In genomic region chr3:49454457-49454856, GRCh38 we compare ENCODE assay signal across 10 cellular contexts. TPM values are rescaled to one million over a fixed set of nuclear protein-coding genes. Genes with fewer than 3 reads are reported as not detected.
A peak's percentile ranks its signal among the peaks of the same experiment; 100 is the strongest.
DNase-seq lines count a peak whose midpoint lies in the region; ATAC-seq, FAIRE-seq and TF ChIP-seq lines count a peak whose summit lies in the region.
"Had no signal": no experiment of that assay in that cellular context is flagged by ENCODE, and none has a peak within 500 bp of the region (broad histone marks: within the 10 kb centered on the region; RNA-seq: fewer than 3 reads in every experiment).

No MANE protein-coding gene starts in this region.

- TF ChIP-seq POLR2A in body of pancreas (IDR thresholded peaks at IDR 0.05): no peak

- no peak overlapping the region for H2AK5ac ChIP-seq in mesendoderm (ENCODE audit: low read length)

- no peak overlapping the region for H3K23ac ChIP-seq in mesendoderm (ENCODE audit: low read length)

- DNase-seq in D721Med (ENCODE audit: insufficient read length, low spot score) (no peak), body of pancreas (peak; percentile 71 to 87 (median 82)), mesendoderm (peak; percentile 91), NCI-H446 treated with DMSO at 0.1 percent for 48 hours (lab: John Stamatoyannopoulos, UW) (no peak), KBM-7 (no peak)
- DNase-seq in stimulated activated naive CD4-positive, alpha-beta T cell treated with Interleukin-2 at 50 U/mL for 16 hours (lab: John Stamatoyannopoulos, UW): no peak
- DNase-seq: natural killer cell had no signal

- H3K27me3 ChIP-seq in body of pancreas (no peaks in the 10 kb centered on the region), mesendoderm (ENCODE audit: insufficient read depth, low read length, poor library complexity) (no peaks in the 10 kb centered on the region)
- H3K27me3 ChIP-seq: suprapubic skin had no signal

- no peak overlapping the region for H3K9ac ChIP-seq in mesendoderm (ENCODE audit: low read length)

- no peak overlapping the region for H2BK5ac ChIP-seq in mesendoderm (ENCODE audit: low read length)

- H3K56ac ChIP-seq in mesendoderm (ENCODE audit: low read length): no peak overlapping the region

- H2BK120ac ChIP-seq in mesendoderm (ENCODE audit: low read depth, low read length): no peak overlapping the region

- TF ChIP-seq RAD21 in Ishikawa (IDR thresholded peaks at IDR 0.05; ENCODE audit: low read depth): peak; percentile 79

- TF ChIP-seq CTCF in D721Med (IDR thresholded peaks at IDR 0.05; ENCODE audit: insufficient read depth, missing control alignments): peak; percentile 16
- peak; percentile 29 to 79 (median 57) for TF ChIP-seq CTCF in body of pancreas (IDR thresholded peaks at IDR 0.05)

- H2BK15ac ChIP-seq in mesendoderm (replicated peaks; ENCODE audit: low read depth): no peak overlapping the region

- H3K18ac ChIP-seq in mesendoderm (ENCODE audit: low read length): no peak overlapping the region

- in situ Hi-C loops in KBM-7 (cut with MboI; ENCODE audit: low pct_unique_long_range_greater_than_20kb, low sequenced_read_pairs): no loop called here

- no peak overlapping the region for H3K4ac ChIP-seq in mesendoderm (ENCODE audit: low read depth, low read length)

- no peak overlapping the region for H4K8ac ChIP-seq in mesendoderm (ENCODE audit: low read depth, low read length)

- H3K4me1 ChIP-seq in body of pancreas: peaks cover 52% of the 10 kb centered on the region
- peaks cover 7% of the 10 kb centered on the region for H3K4me1 ChIP-seq in mesendoderm (ENCODE audit: control insufficient read depth, low read depth, low read length)
- H3K4me1 ChIP-seq: suprapubic skin had no signal

- no peak overlapping the region for H4K5ac ChIP-seq in mesendoderm (ENCODE audit: low read length)

- H3K79me2 ChIP-seq in mesendoderm (ENCODE audit: control insufficient read depth, insufficient read depth, low read length): no peaks in the 10 kb centered on the region

- H3K36me3 ChIP-seq in body of pancreas (replicated peaks in 1 of 2; ENCODE audit: insufficient read depth in 1 of 2, low read depth in 2 of 2) (no peaks in the 10 kb centered on the region), mesendoderm (ENCODE audit: control insufficient read depth, insufficient read depth, low read length) (no peaks in the 10 kb centered on the region)
- H3K36me3 ChIP-seq: suprapubic skin had no signal

- intact Hi-C loops in body of pancreas (cut with DNase I): no loop called here

- ATAC-seq in body of pancreas (peak; percentile 58), HG03378 (IDR thresholded peaks at IDR 0.05; ENCODE audit: unreplicated experiment) (no peak)
- ATAC-seq: natural killer cell had no signal

- no peaks in the 10 kb centered on the region for H3K9me3 ChIP-seq in body of pancreas
- H3K9me3 ChIP-seq: suprapubic skin had no signal

- H3K4me3 ChIP-seq in body of pancreas (no peak overlapping the region), mesendoderm (ENCODE audit: low read length) (no peak overlapping the region)
- H3K4me3 ChIP-seq: suprapubic skin had no signal

- TF ChIP-seq EP300 in Ishikawa (IDR thresholded peaks at IDR 0.05; ENCODE audit: borderline replicate concordance): no peak

- no peak for FAIRE-seq in D721Med (lab: Jason Lieb, UNC)

- H3K79me1 ChIP-seq in mesendoderm (ENCODE audit: low read length): no peaks in the 10 kb centered on the region

- peak overlapping the region in 3 of 4 donors; percentile 50 to 76 (median 55) for H3K27ac ChIP-seq in body of pancreas
- H3K27ac ChIP-seq in mesendoderm (ENCODE audit: low read depth, low read length): no peak overlapping the region
- H3K27ac ChIP-seq: suprapubic skin had no signal

- H3K4me2 ChIP-seq in mesendoderm (ENCODE audit: low read length): no peak overlapping the region

- WGBS in body of pancreas, 2 donors: 26 to 36% methylated on average over 2 of the region's 2 CpGs
- no CpG with 5 or more reads among the region's 2 CpGs for WGBS in mesendoderm (ENCODE audit: extremely low coverage, insufficient coverage, low lambda C conversion rate)

TF ChIP-seq in Ishikawa, 13 proteins besides CTCF, POLR2A, EP300 and RAD21:
- no peak for TF ChIP-seq YY1 (IDR thresholded peaks at IDR 0.05; ENCODE audit: low read depth)
- TF ChIP-seq CEBPB (IDR thresholded peaks at IDR 0.05): no peak
- no peak for TF ChIP-seq NFIC (IDR thresholded peaks at IDR 0.05)
- TF ChIP-seq TAF1 (IDR thresholded peaks at IDR 0.05; ENCODE audit: low read depth): no peak
- TF ChIP-seq TEAD4 (IDR thresholded peaks at IDR 0.05): no peak
- no peak for TF ChIP-seq REST (IDR thresholded peaks at IDR 0.05; ENCODE audit: low read depth)
- TF ChIP-seq FOXM1 (IDR thresholded peaks at IDR 0.05; ENCODE audit: borderline replicate concordance, low read depth): no peak
- no peak for TF ChIP-seq MAX (IDR thresholded peaks at IDR 0.05)
- TF ChIP-seq EGR1 (IDR thresholded peaks at IDR 0.05): no peak

RNA-seq across cellular contexts. Expression of gene DAG1, which starts 15.6 kb away (rescaled TPM):
- 10 to 100 TPM; 46.8 to 57.9 TPM for total RNA-seq in body of pancreas
- 69.5 TPM for polyA plus RNA-seq in mesendoderm (2013, experiment 1 of 2)
- polyA plus RNA-seq in mesendoderm (2013, experiment 2 of 2): 70.3 TPM

RNA-seq across cellular contexts. Expression of gene NICN1, which starts 25.3 kb away (rescaled TPM):
- 1 to 10 TPM; 1.6 to 5.4 TPM for total RNA-seq in body of pancreas
- 3.0 TPM for polyA plus RNA-seq in mesendoderm (2013, experiment 1 of 2)
- 3.6 TPM for polyA plus RNA-seq in mesendoderm (2013, experiment 2 of 2)

RNA-seq across cellular contexts. Expression of gene AMT, which starts 32.2 kb away (rescaled TPM):
- total RNA-seq in body of pancreas: 10 to 100 TPM; 10.9 to 27.7 TPM
- polyA plus RNA-seq in mesendoderm (2013, experiment 1 of 2): 20.4 TPM
- polyA plus RNA-seq in mesendoderm (2013, experiment 2 of 2): 20.5 TPM

RNA-seq across cellular contexts. Expression of gene TCTA, which starts 42.2 kb away (rescaled TPM):
- 10 to 100 TPM; 14.0 to 59.0 TPM for total RNA-seq in body of pancreas
- polyA plus RNA-seq in mesendoderm (2013, experiment 1 of 2): 6.6 TPM
- 6.5 TPM for polyA plus RNA-seq in mesendoderm (2013, experiment 2 of 2)

RNA-seq across cellular contexts. Expression of gene RHOA, which starts 42.7 kb away (rescaled TPM):
- total RNA-seq in body of pancreas: 100 to 1,000 TPM; 216 to 252 TPM
- 409 TPM for polyA plus RNA-seq in mesendoderm (2013, experiment 1 of 2)
- 408 TPM for polyA plus RNA-seq in mesendoderm (2013, experiment 2 of 2)

Comparison
In these comparisons a context has a peak if more than half of its experiments do, and no peak if none do; other contexts are left out.
1. DNase-seq: peak in body of pancreas (4 of 4) and mesendoderm (single experiment); none in D721Med (single experiment), NCI-H446 treated with DMSO at 0.1 percent for 48 hours (single experiment), KBM-7 (single experiment) and stimulated activated naive CD4-positive, alpha-beta T cell treated with Interleukin-2 at 50 U/mL for 16 hours (single experiment).